ENCODE assay signal across 1 cellular context in the genomic region with DNA sequence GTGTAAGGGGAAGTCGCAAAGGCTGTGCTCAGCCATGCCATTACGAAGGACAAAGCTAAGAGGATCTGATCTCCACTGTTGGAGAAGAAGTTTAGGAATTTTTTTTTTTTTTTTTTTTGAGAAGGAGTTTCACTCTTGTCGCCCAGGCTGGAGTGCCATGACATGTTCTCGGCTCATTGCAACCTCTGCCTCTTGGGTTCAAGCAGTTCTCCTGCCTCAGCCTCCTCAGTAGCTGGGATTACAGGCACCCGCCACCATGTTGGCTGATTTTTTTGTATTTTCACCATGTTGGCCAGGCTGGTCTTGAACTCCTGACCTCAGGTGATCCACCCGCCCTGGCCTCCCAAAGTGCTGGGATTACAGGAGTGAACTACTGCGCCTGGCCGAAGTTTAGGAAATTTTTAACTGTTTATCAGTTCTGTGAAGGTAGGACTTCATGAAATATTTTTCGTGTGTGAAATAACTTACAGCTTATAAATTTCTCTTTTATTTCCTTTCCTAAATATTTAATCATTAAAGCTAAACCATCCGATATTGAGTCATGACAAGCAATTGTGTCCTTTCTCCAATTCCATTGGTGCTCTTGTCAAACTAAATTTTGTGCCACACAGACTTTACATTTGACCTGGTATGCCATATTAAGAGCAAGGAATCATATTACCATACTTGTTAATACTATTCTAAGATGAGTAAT.
TF ChIP-seq lines count a peak whose summit lies in the region.

No MANE protein-coding gene starts in this region.

TF ChIP-seq in HepG2, 621 proteins besides CTCF, POLR2A, EP300 and RAD21 (continued from another document):
- TF ChIP-seq, protein P1, sequence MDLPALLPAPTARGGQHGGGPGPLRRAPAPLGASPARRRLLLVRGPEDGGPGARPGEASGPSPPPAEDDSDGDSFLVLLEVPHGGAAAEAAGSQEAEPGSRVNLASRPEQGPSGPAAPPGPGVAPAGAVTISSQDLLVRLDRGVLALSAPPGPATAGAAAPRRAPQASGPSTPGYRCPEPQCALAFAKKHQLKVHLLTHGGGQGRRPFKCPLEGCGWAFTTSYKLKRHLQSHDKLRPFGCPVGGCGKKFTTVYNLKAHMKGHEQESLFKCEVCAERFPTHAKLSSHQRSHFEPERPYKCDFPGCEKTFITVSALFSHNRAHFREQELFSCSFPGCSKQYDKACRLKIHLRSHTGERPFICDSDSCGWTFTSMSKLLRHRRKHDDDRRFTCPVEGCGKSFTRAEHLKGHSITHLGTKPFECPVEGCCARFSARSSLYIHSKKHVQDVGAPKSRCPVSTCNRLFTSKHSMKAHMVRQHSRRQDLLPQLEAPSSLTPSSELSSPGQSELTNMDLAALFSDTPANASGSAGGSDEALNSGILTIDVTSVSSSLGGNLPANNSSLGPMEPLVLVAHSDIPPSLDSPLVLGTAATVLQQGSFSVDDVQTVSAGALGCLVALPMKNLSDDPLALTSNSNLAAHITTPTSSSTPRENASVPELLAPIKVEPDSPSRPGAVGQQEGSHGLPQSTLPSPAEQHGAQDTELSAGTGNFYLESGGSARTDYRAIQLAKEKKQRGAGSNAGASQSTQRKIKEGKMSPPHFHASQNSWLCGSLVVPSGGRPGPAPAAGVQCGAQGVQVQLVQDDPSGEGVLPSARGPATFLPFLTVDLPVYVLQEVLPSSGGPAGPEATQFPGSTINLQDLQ (CRISPR knock-in tag; IDR thresholded peaks at IDR 0.05), result no peak
- no peak for TF ChIP-seq TBL1XR1 (IDR thresholded peaks at IDR 0.05; ENCODE audit: borderline replicate concordance, low read length, partially characterized antibody)
TF ChIP-seq in HepG2: peak in this region for 0.
